ENCODE assay signal across 9 cellular contexts in genomic region chr7:155162422-155162821, GRCh38.
"Had no signal": no experiment of that assay in that cellular context is flagged by ENCODE, and none has a peak within 500 bp of the region (broad histone marks: within the 10 kb centered on the region; RNA-seq: fewer than 3 reads in every experiment).

No MANE protein-coding gene starts in this region.

- H3K27ac ChIP-seq: GM23248, KMS-11 had no signal

- H3K9ac ChIP-seq: GM23248, KMS-11 had no signal

- FAIRE-seq: H1, H54, HTR-8/SVneo had no signal

- H2AFZ ChIP-seq: GM23248 had no signal

- DNase-seq: GM23248, H9, HFFc6, Karpas-422, KBM-7 had no signal

- H3K4me3 ChIP-seq: GM23248 had no signal

- H3K27ac Mint-ChIP-seq: H9, HFFc6 had no signal

- H3K4me3 Mint-ChIP-seq: H9, HFFc6 had no signal

- H3K4me1 Mint-ChIP-seq: H9 had no signal

- H3K4me2 ChIP-seq: KMS-11 had no signal

- H3K9me3 Mint-ChIP-seq: HFFc6 had no signal
